ENCODE assay signal across 28 cellular contexts in genomic region chrX:15812212-15812938, GRCh38. TPM values are rescaled to one million over a fixed set of nuclear protein-coding genes. Genes with fewer than 3 reads are reported as not detected.
DNase-seq lines count a peak whose midpoint lies in the region; ATAC-seq and TF ChIP-seq lines count a peak whose summit lies in the region.
"Had no signal": no experiment of that assay in that cellular context is flagged by ENCODE, and none has a peak within 500 bp of the region (broad histone marks: within the 10 kb centered on the region; RNA-seq: fewer than 3 reads in every experiment).

No MANE protein-coding gene starts in this region.

- H3K9me3 ChIP-seq in HEK293 (ENCODE audit: control insufficient read depth, insufficient read depth, low read depth, low read length) (no peaks in the 10 kb centered on the region), lower lobe of right lung (no peaks in the 10 kb centered on the region)

- TF ChIP-seq CTCF in activated CD8-positive, alpha-beta T cell treated with anti-CD3 and anti-CD28 coated beads for 36 hours (IDR thresholded peaks at IDR 0.05), result no peak
- TF ChIP-seq CTCF in CD14-positive monocyte (IDR thresholded peaks at IDR 0.05), result no peak
- no peak for TF ChIP-seq CTCF in HEK293 (tag by site-specific recombination; IDR thresholded peaks at IDR 0.05)
- no peak for TF ChIP-seq CTCF in lower lobe of right lung (IDR thresholded peaks at IDR 0.05)

- POLR2A ChIA-PET in activated CD8-positive, alpha-beta T cell treated with anti-CD3 and anti-CD28 coated beads for 36 hours (lab: Charles Lee), result interaction anchor here (1.0 kb wide), 1 partner anchor 24 kb away, joined by 3 read pairs; no protein-coding TSS in a partner anchor
- POLR2A ChIA-PET in activated CD8-positive, alpha-beta T cell treated with anti-CD3 and anti-CD28 coated beads, Interleukin-2, amount 10 ng/mL, durations not matched to agents 7 days and 5 days (lab: Charles Lee), result no interaction called here
- POLR2A ChIA-PET in HEK293 (lab: Yijun Ruan, JAX), result no interaction called here

- H3K4me1 ChIP-seq in HEK293 (ENCODE audit: control insufficient read depth, insufficient read depth, low read length) (no peaks in the 10 kb centered on the region), lower lobe of right lung (peaks cover 19% of the 10 kb centered on the region)

- no peaks in the 10 kb centered on the region for H3K9me3 Mint-ChIP-seq in activated CD8-positive, alpha-beta T cell treated with anti-CD3 and anti-CD28 coated beads for 36 hours
- H3K9me3 Mint-ChIP-seq in activated CD8-positive, alpha-beta T cell treated with anti-CD3 and anti-CD28 coated beads, Interleukin-2, amount 10 ng/mL, durations not matched to agents 7 days and 5 days (ENCODE audit: insufficient read depth), result no peaks in the 10 kb centered on the region
- H3K9me3 Mint-ChIP-seq in CD14-positive monocyte, result no peaks in the 10 kb centered on the region
- no peaks in the 10 kb centered on the region for H3K9me3 Mint-ChIP-seq in T-helper 2 cell treated with Interferon-gamma antibody and Interleukin-4, amounts not matched to agents 5 μg/mL and 100 μg/mL, for 36 hours
- H3K9me3 Mint-ChIP-seq: CD8-positive, alpha-beta memory T cell had no signal

- peaks cover 31% of the 10 kb centered on the region for H3K36me3 Mint-ChIP-seq in activated CD8-positive, alpha-beta T cell treated with anti-CD3 and anti-CD28 coated beads for 36 hours (ENCODE audit: low read depth)
- H3K36me3 Mint-ChIP-seq in activated CD8-positive, alpha-beta T cell treated with anti-CD3 and anti-CD28 coated beads, Interleukin-2, amount 10 ng/mL, durations not matched to agents 7 days and 5 days (ENCODE audit: low read depth), result peaks cover 44% of the 10 kb centered on the region
- peaks cover 58 to 93% of the 10 kb centered on the region in 2 donors for H3K36me3 Mint-ChIP-seq in CD14-positive monocyte
- peaks cover 45% of the 10 kb centered on the region for H3K36me3 Mint-ChIP-seq in T-helper 2 cell treated with Interferon-gamma antibody and Interleukin-4, amounts not matched to agents 5 μg/mL and 100 μg/mL, for 36 hours (ENCODE audit: low read depth)

- H3K27me3 ChIP-seq in lower lobe of right lung (ENCODE audit: low read depth), result no peaks in the 10 kb centered on the region

- peak overlapping the region; percentile 20 for H3K27ac Mint-ChIP-seq in activated CD8-positive, alpha-beta T cell treated with anti-CD3 and anti-CD28 coated beads for 36 hours
- H3K27ac Mint-ChIP-seq in activated CD8-positive, alpha-beta T cell treated with anti-CD3 and anti-CD28 coated beads, Interleukin-2, amount 10 ng/mL, durations not matched to agents 7 days and 5 days, result no peak overlapping the region
- peak overlapping the region in 4 of 7 donors; percentile 5 to 65 (median 41) for H3K27ac Mint-ChIP-seq in CD14-positive monocyte
- no peak overlapping the region for H3K27ac Mint-ChIP-seq in T-helper 2 cell treated with Interferon-gamma antibody and Interleukin-4, amounts not matched to agents 5 μg/mL and 100 μg/mL, for 36 hours

- H3K27me3 Mint-ChIP-seq in activated CD8-positive, alpha-beta T cell treated with anti-CD3 and anti-CD28 coated beads for 36 hours, result no peaks in the 10 kb centered on the region
- no peaks in the 10 kb centered on the region for H3K27me3 Mint-ChIP-seq in activated CD8-positive, alpha-beta T cell treated with anti-CD3 and anti-CD28 coated beads, Interleukin-2, amount 10 ng/mL, durations not matched to agents 7 days and 5 days (ENCODE audit: low read depth)
- peaks cover 0 to 12% (median 0%) of the 10 kb centered on the region in 3 donors for H3K27me3 Mint-ChIP-seq in CD14-positive monocyte (ENCODE audit: low read depth in 3 of 3)
- H3K27me3 Mint-ChIP-seq in T-helper 2 cell treated with Interferon-gamma antibody and Interleukin-4, amounts not matched to agents 5 μg/mL and 100 μg/mL, for 36 hours (ENCODE audit: low read depth), result no peaks in the 10 kb centered on the region
- H3K27me3 Mint-ChIP-seq: CD8-positive, alpha-beta memory T cell had no signal

- H3K27ac ChIP-seq in HEK293 (ENCODE audit: extremely low read depth, low read depth, low read length), result no peak overlapping the region
- no peak overlapping the region for H3K27ac ChIP-seq in lower lobe of right lung
- H3K27ac ChIP-seq: KMS-11 had no signal

- H3K36me3 ChIP-seq in HEK293 (ENCODE audit: control insufficient read depth in 2 of 2, insufficient read depth in 1 of 2, low read length in 2 of 2), result peaks cover 34 to 67% of the 10 kb centered on the region in 2 experiments
- H3K36me3 ChIP-seq in lower lobe of right lung, result peaks cover 65% of the 10 kb centered on the region

- no peak for DNase-seq in activated CD8-positive, alpha-beta T cell treated with anti-CD3 and anti-CD28 coated beads for 36 hours
- no peak for DNase-seq in activated CD8-positive, alpha-beta T cell treated with anti-CD3 and anti-CD28 coated beads, Interleukin-2, amount 10 ng/mL, durations not matched to agents 7 days and 5 days
- DNase-seq in CD14-positive monocyte (ENCODE audit: low spot score) (no peak), lower lobe of right lung (no peak), HCEC 1CT (no peak)
- no peak for DNase-seq in T-helper 2 cell treated with Interferon-gamma antibody and Interleukin-4, amounts not matched to agents 5 μg/mL and 100 μg/mL, for 36 hours (ENCODE audit: low spot score)
- DNase-seq: AML-193; C1 segment of cervical spinal cord; CD8-positive, alpha-beta memory T cell; DMS 273 treated with DMSO at 0.1 percent for 48 hours; DMS79; EL; GDM1; GOT3; IMR-90; MM.1S; NCI-H1092 treated with DMSO at 0.1 percent for 48 hours; NCI-H1436; NCI-H187; NCI-H2081 treated with DMSO at 0.1 percent for 48 hours; NCI-H2171; NCI-H226; NCI-H510A; NCI-H69; Right ventricle myocardium superior; RPMI8226 had no signal

- intact Hi-C loops in activated CD8-positive, alpha-beta T cell treated with anti-CD3 and anti-CD28 coated beads for 36 hours (cut with micrococcal nuclease), result no loop called here
- intact Hi-C loops in CD14-positive monocyte (cut with micrococcal nuclease), result no loop called here
- intact Hi-C loops in lower lobe of right lung (cut with DNase I), result no loop called here

- H3K4me1 Mint-ChIP-seq in activated CD8-positive, alpha-beta T cell treated with anti-CD3 and anti-CD28 coated beads for 36 hours (ENCODE audit: low read depth), result peaks cover 40% of the 10 kb centered on the region
- peaks cover 46% of the 10 kb centered on the region for H3K4me1 Mint-ChIP-seq in activated CD8-positive, alpha-beta T cell treated with anti-CD3 and anti-CD28 coated beads, Interleukin-2, amount 10 ng/mL, durations not matched to agents 7 days and 5 days (ENCODE audit: low read depth)
- peaks cover 12% of the 10 kb centered on the region for H3K4me1 Mint-ChIP-seq in CD14-positive monocyte
- H3K4me1 Mint-ChIP-seq in T-helper 2 cell treated with Interferon-gamma antibody and Interleukin-4, amounts not matched to agents 5 μg/mL and 100 μg/mL, for 36 hours (ENCODE audit: low read depth), result peaks cover 28% of the 10 kb centered on the region

- no peak overlapping the region for H3K4me3 Mint-ChIP-seq in activated CD8-positive, alpha-beta T cell treated with anti-CD3 and anti-CD28 coated beads for 36 hours
- no peak overlapping the region for H3K4me3 Mint-ChIP-seq in activated CD8-positive, alpha-beta T cell treated with anti-CD3 and anti-CD28 coated beads, Interleukin-2, amount 10 ng/mL, durations not matched to agents 7 days and 5 days
- no peak overlapping the region for H3K4me3 Mint-ChIP-seq in CD14-positive monocyte
- H3K4me3 Mint-ChIP-seq in T-helper 2 cell treated with Interferon-gamma antibody and Interleukin-4, amounts not matched to agents 5 μg/mL and 100 μg/mL, for 36 hours, result no peak overlapping the region
- H3K4me3 Mint-ChIP-seq: CD8-positive, alpha-beta memory T cell had no signal

- ATAC-seq in activated CD8-positive, alpha-beta T cell treated with anti-CD3 and anti-CD28 coated beads for 36 hours, result no peak
- no peak for ATAC-seq in activated CD8-positive, alpha-beta T cell treated with anti-CD3 and anti-CD28 coated beads, Interleukin-2, amount 10 ng/mL, durations not matched to agents 7 days and 5 days
- peak; percentile 62 to 67 for ATAC-seq in lower lobe of right lung

- CTCF ChIA-PET in activated CD8-positive, alpha-beta T cell treated with anti-CD3 and anti-CD28 coated beads for 36 hours (lab: Charles Lee), result interaction anchor here (0.9 kb wide), 1 partner anchor 21 kb away, joined by 4 read pairs; no protein-coding TSS in a partner anchor
- CTCF ChIA-PET in activated CD8-positive, alpha-beta T cell treated with anti-CD3 and anti-CD28 coated beads, Interleukin-2, amount 10 ng/mL, durations not matched to agents 7 days and 5 days (lab: Charles Lee), result no interaction called here
- CTCF ChIA-PET in HEK293 (lab: Yijun Ruan, JAX), result interaction anchor here (0.6 kb wide), 1 partner anchor 10 kb away, joined by 3 read pairs; no protein-coding TSS in a partner anchor

- H3K4me3 ChIP-seq in HEK293 (ENCODE audit: low read depth, low read length) (no peak overlapping the region), lower lobe of right lung (no peak overlapping the region)

TF ChIP-seq in HEK293, 187 proteins besides CTCF, POLR2A, EP300 and RAD21:
- TF ChIP-seq ZNF660 (tag by site-specific recombination; IDR thresholded peaks at IDR 0.05), result no peak
- TF ChIP-seq PRDM1 (tag by site-specific recombination; IDR thresholded peaks at IDR 0.05), result peak; percentile 96

RNA-seq across cellular contexts. Expression of gene ZRSR2, which starts 22.1 kb away (rescaled TPM):
- 10 to 100 TPM; 11.6 to 14.7 TPM for total RNA-seq in activated CD8-positive, alpha-beta T cell treated with anti-CD3 and anti-CD28 coated beads for 36 hours
- total RNA-seq in activated CD8-positive, alpha-beta T cell treated with anti-CD3 and anti-CD28 coated beads, Interleukin-2, amount 10 ng/mL, durations not matched to agents 7 days and 5 days, result 10 to 100 TPM; 15.9 to 16.0 TPM
- polyA plus RNA-seq in CD14-positive monocyte, result 10 to 100 TPM in 1 of 2 donors, 1 to 10 TPM in 1; 9.3 to 11.2 TPM
- total RNA-seq in lower lobe of right lung, result 11.3 TPM

RNA-seq across cellular contexts. Expression of gene AP1S2, which starts 42.2 kb away (rescaled TPM):
- 10 to 100 TPM; 22.6 to 28.8 TPM for total RNA-seq in activated CD8-positive, alpha-beta T cell treated with anti-CD3 and anti-CD28 coated beads for 36 hours
- 10 to 100 TPM; 33.9 to 35.9 TPM for total RNA-seq in activated CD8-positive, alpha-beta T cell treated with anti-CD3 and anti-CD28 coated beads, Interleukin-2, amount 10 ng/mL, durations not matched to agents 7 days and 5 days
- 100 to 1,000 TPM; 806 to 851 TPM for polyA plus RNA-seq in CD14-positive monocyte
- 38.5 TPM for total RNA-seq in lower lobe of right lung

Comparison
In these comparisons a context has a peak if more than half of its experiments do, and no peak if none do; other contexts are left out.
1. H3K27ac Mint-ChIP-seq: peak in activated CD8-positive, alpha-beta T cell treated with anti-CD3 and anti-CD28 coated beads for 36 hours (single experiment) and CD14-positive monocyte (4 of 7); none in activated CD8-positive, alpha-beta T cell treated with anti-CD3 and anti-CD28 coated beads, Interleukin-2, amount 10 ng/mL, durations not matched to agents 7 days and 5 days (single experiment) and T-helper 2 cell treated with Interferon-gamma antibody and Interleukin-4, amounts not matched to agents 5 μg/mL and 100 μg/mL, for 36 hours (single experiment).
2. ATAC-seq: peak in lower lobe of right lung (2 of 2); none in activated CD8-positive, alpha-beta T cell treated with anti-CD3 and anti-CD28 coated beads for 36 hours (single experiment) and activated CD8-positive, alpha-beta T cell treated with anti-CD3 and anti-CD28 coated beads, Interleukin-2, amount 10 ng/mL, durations not matched to agents 7 days and 5 days (single experiment).